In genomic region chr21:42117229-42118048, GRCh38 we compare ENCODE assay signal across 8 cellular contexts. TPM values are rescaled to one million over a fixed set of nuclear protein-coding genes. Genes with fewer than 3 reads are reported as not detected.
A peak's percentile ranks its signal among the peaks of the same experiment; 100 is the strongest.
DNase-seq lines count a peak whose midpoint lies in the region; ATAC-seq and TF ChIP-seq lines count a peak whose summit lies in the region.

No MANE protein-coding gene starts in this region.

- H3K9me3 Mint-ChIP-seq in CD4-positive, CD25-positive, alpha-beta regulatory T cell = peaks cover 0 to 2% (median 0%) of the 10 kb centered on the region in 7 donors

- H3K4me1 Mint-ChIP-seq in CD4-positive, CD25-positive, alpha-beta regulatory T cell = peaks cover 0 to 14% (median 5%) of the 10 kb centered on the region in 4 donors

- no peaks in the 10 kb centered on the region for H3K36me3 Mint-ChIP-seq in CD4-positive, CD25-positive, alpha-beta regulatory T cell

- H3K27me3 Mint-ChIP-seq in CD4-positive, CD25-positive, alpha-beta regulatory T cell = peaks cover 54% of the 10 kb centered on the region

- H3K9me3 ChIP-seq in CD4-positive, CD25-positive, alpha-beta regulatory T cell (ENCODE audit: control insufficient read depth in 2 of 2, low read length in 2 of 2) = no peaks in the 10 kb centered on the region
- no peaks in the 10 kb centered on the region for H3K9me3 ChIP-seq in body of pancreas

- H3K27me3 ChIP-seq in CD4-positive, CD25-positive, alpha-beta regulatory T cell (ENCODE audit: control insufficient read depth, insufficient read depth, low read length) = peaks cover 19% of the 10 kb centered on the region
- no peaks in the 10 kb centered on the region for H3K27me3 ChIP-seq in body of pancreas

- TF ChIP-seq CTCF in body of pancreas (IDR thresholded peaks at IDR 0.05) = peak; percentile 67 to 96 (median 89)

- DNase-seq in CD4-positive, CD25-positive, alpha-beta regulatory T cell = peak; percentile 46 to 80 (median 72)
- DNase-seq in GOT3 (lab: John Stamatoyannopoulos, UW) (peak; percentile 72), NCI-H2081 (lab: John Stamatoyannopoulos, UW) (peak; percentile 57 to 78), UCSD-AML1 (lab: John Stamatoyannopoulos, UW; ENCODE audit: unreplicated experiment) (peak; percentile 77), body of pancreas (peak; percentile 74 to 83 (median 77)), inferior parietal cortex (ENCODE audit: extremely low spot score) (peak; percentile 89)
- DNase-seq in stimulated activated CD4-positive, alpha-beta T cell treated with anti-CD3 and anti-CD28 coated beads, Interleukin-15, amount 100 ng/mL, for 48 hours (ENCODE audit: low read depth in 2 of 2) = peak; percentile 38 to 66

- TF ChIP-seq POLR2A in body of pancreas (IDR thresholded peaks at IDR 0.05) = no peak

- peaks cover 8% of the 10 kb centered on the region for H3K4me1 ChIP-seq in CD4-positive, CD25-positive, alpha-beta regulatory T cell (ENCODE audit: control insufficient read depth, insufficient read depth, low read length, poor library complexity, severe bottlenecking)
- peaks cover 4% of the 10 kb centered on the region for H3K4me1 ChIP-seq in body of pancreas

- H3K36me3 ChIP-seq in CD4-positive, CD25-positive, alpha-beta regulatory T cell (ENCODE audit: control insufficient read depth, insufficient read depth, low read length) = no peaks in the 10 kb centered on the region
- no peaks in the 10 kb centered on the region for H3K36me3 ChIP-seq in body of pancreas (replicated peaks in 1 of 2; ENCODE audit: insufficient read depth in 1 of 2, low read depth in 2 of 2)

- no peak overlapping the region for H3K27ac ChIP-seq in CD4-positive, CD25-positive, alpha-beta regulatory T cell (ENCODE audit: insufficient read depth, low read length, poor library complexity, severe bottlenecking)
- H3K27ac ChIP-seq in body of pancreas = no peak overlapping the region

- 21 to 23% methylated on average over 18 of the region's 18 CpGs for WGBS in body of pancreas, 2 donors

- peak; percentile 75 to 79 for ATAC-seq in CD4-positive, CD25-positive, alpha-beta regulatory T cell (ENCODE audit: low read depth in 2 of 2)
- peak; percentile 90 for ATAC-seq in body of pancreas
- no peak for ATAC-seq in HG03342 (IDR thresholded peaks at IDR 0.05; ENCODE audit: unreplicated experiment)

- peak overlapping the region in 2 of 4 donors; percentile 44 to 53 for H3K4me3 Mint-ChIP-seq in CD4-positive, CD25-positive, alpha-beta regulatory T cell

- peak overlapping the region in 2 of 3 donors; percentile 48 to 74 for H3K27ac Mint-ChIP-seq in CD4-positive, CD25-positive, alpha-beta regulatory T cell

- H3K4me3 ChIP-seq in CD4-positive, CD25-positive, alpha-beta regulatory T cell (ENCODE audit: low read depth, low read length) = peak overlapping the region; percentile 34
- H3K4me3 ChIP-seq in body of pancreas = no peak overlapping the region

- intact Hi-C loops in body of pancreas (cut with DNase I) = loop anchor here (5.0 to 10.0 kb wide), 2 partner anchors 300 to 513 kb away; no protein-coding TSS in a partner anchor

RNA-seq across cellular contexts. Expression of gene UMODL1, which starts 46.3 kb away (rescaled TPM):
- total RNA-seq in CD4-positive, CD25-positive, alpha-beta regulatory T cell = 0.35 TPM
- under 1 TPM in 3 of 4 donors, not detected in 1; 0.05 to 0.10 (median 0.05) TPM for polyA plus RNA-seq in CD4-positive, CD25-positive, alpha-beta regulatory T cell
- not detected for total RNA-seq in body of pancreas
